In the genomic region with DNA sequence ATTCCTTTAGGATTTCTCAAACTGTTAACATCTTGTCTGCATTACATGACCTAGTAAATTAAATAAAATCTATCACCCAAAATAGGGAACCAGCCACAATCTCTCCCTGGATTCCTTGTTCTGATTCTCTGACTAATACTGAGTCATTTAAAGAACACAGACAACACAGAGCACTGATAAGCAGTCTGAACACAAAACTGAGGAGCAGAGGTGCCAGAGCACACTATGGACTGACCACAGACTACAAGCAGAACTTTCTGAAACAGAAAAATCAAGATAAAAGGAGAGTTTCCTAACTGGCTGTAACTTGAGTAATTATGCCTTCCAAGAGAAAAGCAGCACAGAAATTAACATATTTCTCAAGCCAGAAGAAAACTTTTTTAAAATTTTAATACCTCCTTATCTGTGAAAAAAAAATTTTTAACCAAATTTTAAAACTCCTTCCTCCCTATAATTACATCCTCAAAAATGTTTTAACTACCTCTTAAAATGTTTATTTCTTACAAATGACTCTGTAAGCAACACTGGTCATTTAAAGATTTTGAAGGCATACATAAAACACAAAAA, we compare ENCODE assay signal across 8 cellular contexts.
DNase-seq lines count a peak whose midpoint lies in the region; ATAC-seq and TF ChIP-seq lines count a peak whose summit lies in the region.

No MANE protein-coding gene starts in this region.

- H3K9me3 Mint-ChIP-seq in activated T-cell treated with anti-CD3 and anti-CD28 coated beads, Interleukin-2, amount 50 U/mL, for 72 hours: no peaks in the 10 kb centered on the region

- H3K27ac ChIP-seq in SJSA1 (peak overlapping the region; percentile 97), esophagus squamous epithelium (peak overlapping the region in 3 of 4 donors; percentile 30 to 56 (median 39)), rectal smooth muscle tissue (ENCODE audit: low read depth, low read length) (peak overlapping the region; percentile 59)

- H3K9me3 ChIP-seq in SJSA1 (replicated peaks) (no peaks in the 10 kb centered on the region), esophagus squamous epithelium (no peaks in the 10 kb centered on the region)

- no peak for TF ChIP-seq POLR2A in esophagus squamous epithelium (IDR thresholded peaks at IDR 0.05)

- no peak overlapping the region for H3K4me3 ChIP-seq in SJSA1
- H3K4me3 ChIP-seq in esophagus squamous epithelium: no peak overlapping the region
- no peak overlapping the region for H3K4me3 ChIP-seq in rectal smooth muscle tissue (ENCODE audit: low read length)

- peaks cover 35% of the 10 kb centered on the region for H3K4me1 ChIP-seq in SJSA1 (replicated peaks)
- peaks cover 0 to 29% (median 14%) of the 10 kb centered on the region in 3 donors for H3K4me1 ChIP-seq in esophagus squamous epithelium
- H3K4me1 ChIP-seq in rectal smooth muscle tissue (ENCODE audit: control insufficient read depth, insufficient read depth, low read length): peaks cover 5% of the 10 kb centered on the region

- H3K27me3 Mint-ChIP-seq in activated T-cell treated with anti-CD3 and anti-CD28 coated beads, Interleukin-2, amount 50 U/mL, for 72 hours (ENCODE audit: low read depth): no peaks in the 10 kb centered on the region

- H3K27ac Mint-ChIP-seq in activated T-cell treated with anti-CD3 and anti-CD28 coated beads, Interleukin-2, amount 50 U/mL, for 72 hours: no peak overlapping the region

- H3K36me3 ChIP-seq in SJSA1 (peaks cover 4% of the 10 kb centered on the region; the same call in 1 of the 2 replicates), esophagus squamous epithelium (no peaks in the 10 kb centered on the region), rectal smooth muscle tissue (ENCODE audit: control insufficient read depth, insufficient read depth, low read length) (no peaks in the 10 kb centered on the region)

- intact Hi-C loops in esophagus squamous epithelium (cut with DNase I): no loop called here

- peaks cover 0 to 3% of the 10 kb centered on the region in 2 donors for H3K36me3 Mint-ChIP-seq in activated T-cell treated with anti-CD3 and anti-CD28 coated beads, Interleukin-2, amount 50 U/mL, for 72 hours (ENCODE audit: insufficient read depth in 2 of 2)

- peak; percentile 78 to 82 for ATAC-seq in activated T-cell treated with anti-CD3 and anti-CD28 coated beads, Interleukin-2, amount 50 U/mL, for 72 hours (replicated peaks in 1 of 2)
- no peak for ATAC-seq in HG02642 (IDR thresholded peaks at IDR 0.05; ENCODE audit: poor library complexity, unreplicated experiment)
- no peak for ATAC-seq in HG03442 (IDR thresholded peaks at IDR 0.05; ENCODE audit: unreplicated experiment)
- no peak for ATAC-seq in HG03025 (IDR thresholded peaks at IDR 0.05; ENCODE audit: low FRiP score, unreplicated experiment)

- DNase-seq in activated T-cell treated with anti-CD3 and anti-CD28 coated beads, Interleukin-2, amount 50 U/mL, for 72 hours: no peak
- no peak for DNase-seq in activated T-cell treated with anti-CD3 and anti-CD28 coated beads, Interleukin-2, amount 50 U/mL, for 1 hour
- DNase-seq in SJSA1 (ENCODE audit: low read depth in 1 of 2, low spot score in 2 of 2) (peak; percentile 79 to 97), esophagus squamous epithelium (lab: John Stamatoyannopoulos, UW) (no peak)

- TF ChIP-seq CTCF in esophagus squamous epithelium (IDR thresholded peaks at IDR 0.05): no peak

- no peaks in the 10 kb centered on the region for H3K27me3 ChIP-seq in SJSA1 (replicated peaks)
- no peaks in the 10 kb centered on the region for H3K27me3 ChIP-seq in esophagus squamous epithelium
- no peaks in the 10 kb centered on the region for H3K27me3 ChIP-seq in rectal smooth muscle tissue (ENCODE audit: control insufficient read depth, insufficient read depth, low read length)

- H3K4me3 Mint-ChIP-seq in activated T-cell treated with anti-CD3 and anti-CD28 coated beads, Interleukin-2, amount 50 U/mL, for 72 hours: peak overlapping the region in 1 of 2 donors; percentile 6

- H3K9ac ChIP-seq in rectal smooth muscle tissue (ENCODE audit: low read length): no peak overlapping the region

- H3K4me1 Mint-ChIP-seq in activated T-cell treated with anti-CD3 and anti-CD28 coated beads, Interleukin-2, amount 50 U/mL, for 72 hours (ENCODE audit: low read depth): peaks cover 34% of the 10 kb centered on the region

Comparison
In these comparisons a context has a peak if more than half of its experiments do, and no peak if none do; other contexts are left out.
1. ATAC-seq: peak in activated T-cell treated with anti-CD3 and anti-CD28 coated beads, Interleukin-2, amount 50 U/mL, for 72 hours (2 of 2); none in HG02642 (single experiment), HG03442 (single experiment) and HG03025 (single experiment).
2. DNase-seq: peak in SJSA1 (2 of 2); none in activated T-cell treated with anti-CD3 and anti-CD28 coated beads, Interleukin-2, amount 50 U/mL, for 72 hours (0 of 2), activated T-cell treated with anti-CD3 and anti-CD28 coated beads, Interleukin-2, amount 50 U/mL, for 1 hour (single experiment) and esophagus squamous epithelium (single experiment).
3. H3K27ac ChIP-seq: peak in every context shown above with its lines; median percentile 97 in SJSA1; 59 in rectal smooth muscle tissue; 39 in esophagus squamous epithelium.